Comparison of ENCODE assay signal across 1 cellular context in genomic region chr6:87916446-87916845, GRCh38.
TF ChIP-seq lines count a peak whose summit lies in the region.

No MANE protein-coding gene starts in this region.

TF ChIP-seq in HEK293, 187 proteins besides CTCF, POLR2A, EP300 and RAD21 (continued from another document):
- TF ChIP-seq, protein P1, sequence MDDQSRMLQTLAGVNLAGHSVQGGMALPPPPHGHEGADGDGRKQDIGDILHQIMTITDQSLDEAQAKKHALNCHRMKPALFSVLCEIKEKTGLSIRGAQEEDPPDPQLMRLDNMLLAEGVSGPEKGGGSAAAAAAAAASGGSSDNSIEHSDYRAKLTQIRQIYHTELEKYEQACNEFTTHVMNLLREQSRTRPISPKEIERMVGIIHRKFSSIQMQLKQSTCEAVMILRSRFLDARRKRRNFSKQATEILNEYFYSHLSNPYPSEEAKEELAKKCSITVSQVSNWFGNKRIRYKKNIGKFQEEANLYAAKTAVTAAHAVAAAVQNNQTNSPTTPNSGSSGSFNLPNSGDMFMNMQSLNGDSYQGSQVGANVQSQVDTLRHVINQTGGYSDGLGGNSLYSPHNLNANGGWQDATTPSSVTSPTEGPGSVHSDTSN (CRISPR knock-in tag; IDR thresholded peaks at IDR 0.05): no peak
- TF ChIP-seq ZIC2 (tag by site-specific recombination; IDR thresholded peaks at IDR 0.05): peak; percentile 18; the same call in 1 of the 2 replicates
- TF ChIP-seq SETDB1 (IDR thresholded peaks at IDR 0.05; ENCODE audit: insufficient read length, low read length): peak; percentile 21
- no peak for TF ChIP-seq ZNF292 (tag by site-specific recombination; IDR thresholded peaks at IDR 0.05; ENCODE audit: borderline replicate concordance, low read depth)
